Comparison of ENCODE assay signal across 18 cellular contexts in the genomic region with DNA sequence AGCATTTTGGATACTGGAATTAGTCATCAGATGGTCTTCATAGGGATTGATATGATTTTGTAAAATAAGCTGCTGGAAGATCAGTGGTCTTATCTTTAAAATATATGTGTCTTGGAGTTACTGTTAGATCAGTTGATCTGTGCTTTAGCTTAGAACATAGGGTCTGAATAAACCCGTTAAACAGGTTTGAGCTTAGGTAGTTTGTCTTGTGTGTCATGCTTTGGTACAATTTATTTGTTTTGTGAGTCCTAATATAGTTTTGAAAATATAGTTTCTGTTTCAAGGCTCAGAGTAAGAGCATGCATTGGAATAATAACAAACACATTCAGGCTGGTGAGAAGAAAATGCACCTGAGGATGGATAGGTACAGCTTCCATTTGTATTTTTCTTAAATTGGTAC.
DNase-seq lines count a peak whose midpoint lies in the region; TF ChIP-seq lines count a peak whose summit lies in the region.
"Had no signal": no experiment of that assay in that cellular context is flagged by ENCODE, and none has a peak within 500 bp of the region (broad histone marks: within the 10 kb centered on the region; RNA-seq: fewer than 3 reads in every experiment).

No MANE protein-coding gene starts in this region.

- H3K79me2 ChIP-seq in smooth muscle cell (ENCODE audit: low read depth): no peaks in the 10 kb centered on the region

- in situ Hi-C loops in brain microvascular endothelial cell (cut with HindIII; ENCODE audit: low pct_ligation_motif_present, low sequenced_read_pairs): no loop called here

- peak; percentile 91 for DNase-seq in DMS53 (lab: John Stamatoyannopoulos, UW)
- DNase-seq in HT-29 (ENCODE audit: low spot score): peak; percentile 45
- no peak for DNase-seq in brain microvascular endothelial cell
- DNase-seq in smooth muscle cell (lab: John Stamatoyannopoulos, UW; ENCODE audit: unreplicated experiment): no peak
- no peak for DNase-seq in NCI-H2227 treated with DMSO at 0.1 percent for 48 hours (lab: John Stamatoyannopoulos, UW)
- DNase-seq in substantia nigra (lab: John Stamatoyannopoulos, UW): no peak
- DNase-seq in DMS 273 treated with DMSO at 0.1 percent for 48 hours (lab: John Stamatoyannopoulos, UW): no peak
- DNase-seq: AML-193, GDM1, NCI-H1048, NCI-H1436 treated with DMSO at 0.1 percent for 48 hours, NCI-H2029, NCI-H2171, NCI-H446 treated with DMSO at 0.1 percent for 48 hours had no signal

- H3K9ac ChIP-seq in smooth muscle cell (ENCODE audit: low read depth): no peak overlapping the region
- H3K9ac ChIP-seq: KMS-11 had no signal

- 83% methylated on average over 1 of the region's 1 CpG for WGBS in smooth muscle cell (ENCODE audit: low lambda C conversion rate)

- H2AFZ ChIP-seq in smooth muscle cell (ENCODE audit: low read depth): no peak overlapping the region
- H2AFZ ChIP-seq: GM23338 had no signal

- no peaks in the 10 kb centered on the region for H3K27me3 ChIP-seq in brain microvascular endothelial cell (replicated peaks)
- H3K27me3 ChIP-seq in smooth muscle cell (ENCODE audit: low read depth): no peaks in the 10 kb centered on the region
- H3K27me3 ChIP-seq: SJSA1 had no signal

- H3K4me2 ChIP-seq in smooth muscle cell: no peak overlapping the region
- H3K4me2 ChIP-seq: GM23338, KMS-11 had no signal

- no peaks in the 10 kb centered on the region for H4K20me1 ChIP-seq in smooth muscle cell (ENCODE audit: low read depth)

- peak overlapping the region; percentile 48 for H3K27ac ChIP-seq in brain microvascular endothelial cell
- peak overlapping the region; percentile 8 for H3K27ac ChIP-seq in smooth muscle cell (ENCODE audit: low read depth)
- H3K27ac ChIP-seq in substantia nigra (ENCODE audit: low read depth, low read length, poor library complexity, severe bottlenecking): no peak overlapping the region
- H3K27ac ChIP-seq: C4-2B, KMS-11, SJSA1 had no signal

- H3K4me3 ChIP-seq in brain microvascular endothelial cell (ENCODE audit: low read depth, low read length) (no peak overlapping the region), smooth muscle cell (no peak overlapping the region)
- H3K4me3 ChIP-seq: GM23338, SJSA1 had no signal

- H3F3A ChIP-seq in smooth muscle cell (ENCODE audit: low read depth): no peaks in the 10 kb centered on the region

- TF ChIP-seq CTCF in brain microvascular endothelial cell (IDR thresholded peaks at IDR 0.05; ENCODE audit: low read depth, low read length, missing control alignments) (no peak), smooth muscle cell (IDR thresholded peaks at IDR 0.05; ENCODE audit: borderline replicate concordance, insufficient read depth, poor library complexity, severe bottlenecking) (no peak)

- H3K4me1 ChIP-seq in smooth muscle cell (ENCODE audit: low read depth): no peaks in the 10 kb centered on the region

- H3K9me3 ChIP-seq in smooth muscle cell (replicated peaks; ENCODE audit: low read depth): no peaks in the 10 kb centered on the region
- H3K9me3 ChIP-seq: SJSA1 had no signal

- no peaks in the 10 kb centered on the region for H3K36me3 ChIP-seq in brain microvascular endothelial cell (replicated peaks)
- H3K36me3 ChIP-seq in smooth muscle cell (ENCODE audit: low read depth): no peaks in the 10 kb centered on the region
- H3K36me3 ChIP-seq: SJSA1 had no signal

Comparison
In these comparisons a context has a peak if more than half of its experiments do, and no peak if none do; other contexts are left out.
1. DNase-seq: peak in DMS53 (single experiment) and HT-29 (single experiment); none in brain microvascular endothelial cell (single experiment), smooth muscle cell (single experiment), NCI-H2227 treated with DMSO at 0.1 percent for 48 hours (single experiment), substantia nigra (0 of 49) and DMS 273 treated with DMSO at 0.1 percent for 48 hours (single experiment).